23 cellular contexts compared by ENCODE assay signal in genomic region chr5:173287086-173287485, GRCh38. TPM values are rescaled to one million over a fixed set of nuclear protein-coding genes. Genes with fewer than 3 reads are reported as not detected.
"Had no signal": no experiment of that assay in that cellular context is flagged by ENCODE, and none has a peak within 500 bp of the region (broad histone marks: within the 10 kb centered on the region; RNA-seq: fewer than 3 reads in every experiment).

No MANE protein-coding gene starts in this region.

- ATAC-seq: activated T-helper 17 cell treated with anti-CD3 and anti-CD28 coated beads, Interleukin-2, amount 50 U/mL, for 72 hours; PC-3; T-helper 17 cell had no signal

- DNase-seq: activated CD4-positive, alpha-beta memory T cell treated with anti-CD3 and anti-CD28 coated beads, Interleukin-2, amount 10 ng/mL, durations not matched to agents 7 days and 5 days; activated CD4-positive, alpha-beta T cell treated with anti-CD3 and anti-CD28 coated beads, Interleukin-2, amount 50 U/mL, for 1 hour; activated CD4-positive, CD25-positive, alpha-beta regulatory T cell; activated gamma-delta T cell; activated naive CD4-positive, alpha-beta T cell treated with anti-CD3 and anti-CD28 coated beads for 36 hours; activated T-cell treated with anti-CD3 and anti-CD28 coated beads for 4 hours; activated T-cell treated with anti-CD3 and anti-CD28 coated beads, Interleukin-2, amount 50 U/mL, for 48 hours; amygdala; Kasumi-1; KBM-7; NCI-H1048; NCI-H187; NCI-H2081; NCI-H2171 treated with DMSO at 0.1 percent for 48 hours; NCI-H345; NCI-H510A; PC-3; SHP77 treated with DMSO at 0.1 percent for 48 hours; T-helper 17 cell; T-helper 9 cell had no signal

RNA-seq across cellular contexts. Expression of gene STC2, which starts 41.1 kb away (rescaled TPM):
- total RNA-seq: T-helper 17 cell had no signal

RNA-seq across cellular contexts. Expression of gene NKX2-5, which starts 52.1 kb away (rescaled TPM):
- total RNA-seq: activated CD4-positive, alpha-beta memory T cell treated with anti-CD3 and anti-CD28 coated beads, Interleukin-2, amount 10 ng/mL, durations not matched to agents 7 days and 5 days; activated CD8-positive, alpha-beta memory T cell treated with anti-CD3 and anti-CD28 coated beads for 36 hours; activated naive CD4-positive, alpha-beta T cell treated with anti-CD3 and anti-CD28 coated beads for 36 hours; activated T-helper 17 cell treated with anti-CD3 and anti-CD28 coated beads, Interleukin-2, amount 50 U/mL, for 72 hours; PC-3; SK-MEL-5; T-helper 17 cell had no signal
